Comparison of ENCODE assay signal across 10 cellular contexts in genomic region chr19:16446108-16447014, GRCh38. TPM values are rescaled to one million over a fixed set of nuclear protein-coding genes. Genes with fewer than 3 reads are reported as not detected.
DNase-seq lines count a peak whose midpoint lies in the region; ATAC-seq and TF ChIP-seq lines count a peak whose summit lies in the region.
"Had no signal": no experiment of that assay in that cellular context is flagged by ENCODE, and none has a peak within 500 bp of the region (broad histone marks: within the 10 kb centered on the region; RNA-seq: fewer than 3 reads in every experiment).

No MANE protein-coding gene starts in this region.

- H3K9me3 Mint-ChIP-seq in CD4-positive, CD25-positive, alpha-beta regulatory T cell = peaks cover 0 to 3% (median 0%) of the 10 kb centered on the region in 7 donors
- no peaks in the 10 kb centered on the region for H3K9me3 Mint-ChIP-seq in activated T-helper 17 cell treated with anti-CD3 and anti-CD28 coated beads, Interleukin-2, amount 50 U/mL, for 72 hours

- peaks cover 11% of the 10 kb centered on the region for H3K36me3 Mint-ChIP-seq in CD4-positive, CD25-positive, alpha-beta regulatory T cell
- peaks cover 51% of the 10 kb centered on the region for H3K36me3 Mint-ChIP-seq in activated T-helper 17 cell treated with anti-CD3 and anti-CD28 coated beads, Interleukin-2, amount 50 U/mL, for 72 hours (ENCODE audit: low read depth)

- H3K9ac ChIP-seq in liver (ENCODE audit: low read depth in 1 of 2, low read length in 2 of 2) = no peak overlapping the region

- no peak for DNase-seq in CD4-positive, CD25-positive, alpha-beta regulatory T cell
- no peak for DNase-seq in NCI-H1048 (lab: John Stamatoyannopoulos, UW)
- no peak for DNase-seq in DMS 273 (lab: John Stamatoyannopoulos, UW; ENCODE audit: unreplicated experiment)
- no peak for DNase-seq in hippocampal formation (lab: John Stamatoyannopoulos, UW)
- DNase-seq in NCI-H2171 (lab: John Stamatoyannopoulos, UW) = no peak
- DNase-seq: DND-41; effector memory CD4-positive, alpha-beta T cell had no signal

- peaks cover 12% of the 10 kb centered on the region for H3K4me1 ChIP-seq in CD4-positive, CD25-positive, alpha-beta regulatory T cell (ENCODE audit: control insufficient read depth, insufficient read depth, low read length, poor library complexity, severe bottlenecking)
- peaks cover 4 to 27% (median 12%) of the 10 kb centered on the region in 4 donors for H3K4me1 ChIP-seq in liver (ENCODE audit: control insufficient read depth in 4 of 4, insufficient read depth in 4 of 4, low read length in 3 of 4)

- peak overlapping the region in 1 of 4 donors; percentile 76 for H3K4me3 Mint-ChIP-seq in CD4-positive, CD25-positive, alpha-beta regulatory T cell
- H3K4me3 Mint-ChIP-seq in activated T-helper 17 cell treated with anti-CD3 and anti-CD28 coated beads, Interleukin-2, amount 50 U/mL, for 72 hours = peak overlapping the region; percentile 82

- no peak overlapping the region for H3K4me3 ChIP-seq in CD4-positive, CD25-positive, alpha-beta regulatory T cell (ENCODE audit: low read depth, low read length)
- no peak overlapping the region for H3K4me3 ChIP-seq in liver (ENCODE audit: low read depth in 1 of 3, low read length in 3 of 3)

- H3K27ac ChIP-seq in CD4-positive, CD25-positive, alpha-beta regulatory T cell (ENCODE audit: insufficient read depth, low read length, poor library complexity, severe bottlenecking) = no peak overlapping the region
- H3K27ac ChIP-seq in liver (ENCODE audit: low read depth in 1 of 2, low read length in 2 of 2) = peak overlapping the region; percentile 32 to 66

- no peaks in the 10 kb centered on the region for H3K27me3 Mint-ChIP-seq in CD4-positive, CD25-positive, alpha-beta regulatory T cell
- H3K27me3 Mint-ChIP-seq in activated T-helper 17 cell treated with anti-CD3 and anti-CD28 coated beads, Interleukin-2, amount 50 U/mL, for 72 hours = no peaks in the 10 kb centered on the region

- WGBS in liver = 85% methylated on average over 18 of the region's 18 CpGs

- no peaks in the 10 kb centered on the region for H3K9me3 ChIP-seq in CD4-positive, CD25-positive, alpha-beta regulatory T cell (ENCODE audit: control insufficient read depth in 2 of 2, low read length in 2 of 2)
- H3K9me3 ChIP-seq in liver (ENCODE audit: control insufficient read depth in 4 of 4, low read length in 3 of 4) = no peaks in the 10 kb centered on the region

- H3K27me3 ChIP-seq in CD4-positive, CD25-positive, alpha-beta regulatory T cell (ENCODE audit: control insufficient read depth, insufficient read depth, low read length) = no peaks in the 10 kb centered on the region
- H3K27me3 ChIP-seq in liver (ENCODE audit: control insufficient read depth in 4 of 4, insufficient read depth in 4 of 4, low read length in 3 of 4) = no peaks in the 10 kb centered on the region

- peak overlapping the region; percentile 59 to 90 (median 75) for H3K27ac Mint-ChIP-seq in CD4-positive, CD25-positive, alpha-beta regulatory T cell
- H3K27ac Mint-ChIP-seq in activated T-helper 17 cell treated with anti-CD3 and anti-CD28 coated beads, Interleukin-2, amount 50 U/mL, for 72 hours = peak overlapping the region; percentile 98

- TF ChIP-seq CTCF in liver (IDR thresholded peaks at IDR 0.05; ENCODE audit: low read depth, low read length, missing input control) = no peak

- peaks cover 6 to 66% (median 37%) of the 10 kb centered on the region in 4 donors for H3K4me1 Mint-ChIP-seq in CD4-positive, CD25-positive, alpha-beta regulatory T cell
- H3K4me1 Mint-ChIP-seq in activated T-helper 17 cell treated with anti-CD3 and anti-CD28 coated beads, Interleukin-2, amount 50 U/mL, for 72 hours = peaks cover 51% of the 10 kb centered on the region

- no peak for TF ChIP-seq RAD21 in liver (IDR thresholded peaks at IDR 0.05)

- ATAC-seq in CD4-positive, CD25-positive, alpha-beta regulatory T cell (ENCODE audit: low read depth in 2 of 2) = no peak
- ATAC-seq in GM21390 (IDR thresholded peaks at IDR 0.05; ENCODE audit: unreplicated experiment) = peak; percentile 33
- no peak for ATAC-seq in activated T-helper 17 cell treated with anti-CD3 and anti-CD28 coated beads, Interleukin-2, amount 50 U/mL, for 72 hours (replicated peaks)

- peaks cover 6% of the 10 kb centered on the region for H3K36me3 ChIP-seq in CD4-positive, CD25-positive, alpha-beta regulatory T cell (ENCODE audit: control insufficient read depth, insufficient read depth, low read length)
- no peaks in the 10 kb centered on the region for H3K36me3 ChIP-seq in liver (ENCODE audit: control insufficient read depth in 4 of 4, insufficient read depth in 3 of 4, low read depth in 1 of 4, low read length in 3 of 4)

TF ChIP-seq in liver, 16 proteins besides CTCF, POLR2A, EP300 and RAD21:
- no peak for TF ChIP-seq REST (IDR thresholded peaks at IDR 0.05)
- no peak for TF ChIP-seq HNF4A (conservative IDR thresholded peaks at IDR 0.05)
- no peak for TF ChIP-seq RXRA (IDR thresholded peaks at IDR 0.05)
- peak; percentile 78 for TF ChIP-seq NR2F2 (IDR thresholded peaks at IDR 0.05)
- no peak for TF ChIP-seq GABPA (IDR thresholded peaks at IDR 0.05 in 1 of 2, conservative IDR thresholded peaks at IDR 0.05 in 1 of 2)
- TF ChIP-seq ZBTB33 (IDR thresholded peaks at IDR 0.05) = peak; percentile 13
- TF ChIP-seq SP1 (IDR thresholded peaks at IDR 0.05) = no peak
- no peak for TF ChIP-seq TAF1 (conservative IDR thresholded peaks at IDR 0.05)

RNA-seq across cellular contexts. Expression of gene EPS15L1, which starts 25.4 kb away (rescaled TPM):
- 47.8 TPM for total RNA-seq in CD4-positive, CD25-positive, alpha-beta regulatory T cell
- 1 to 10 TPM; 8.5 to 9.1 (median 8.8) TPM for polyA plus RNA-seq in CD4-positive, CD25-positive, alpha-beta regulatory T cell
- total RNA-seq in activated T-helper 17 cell treated with anti-CD3 and anti-CD28 coated beads, Interleukin-2, amount 50 U/mL, for 72 hours = 10 to 100 TPM; 35.6 to 45.0 TPM
- 10 to 100 TPM in 1 of 2 donors, 1 to 10 TPM in 1; 8.4 to 14.0 TPM for total RNA-seq in liver
- 10 to 100 TPM in 1 of 2 donors, 1 to 10 TPM in 1; 5.3 to 10.2 TPM for polyA plus RNA-seq in liver

RNA-seq across cellular contexts. Expression of gene CALR3, which starts 49.6 kb away (rescaled TPM):
- total RNA-seq in CD4-positive, CD25-positive, alpha-beta regulatory T cell = not detected
- polyA plus RNA-seq in CD4-positive, CD25-positive, alpha-beta regulatory T cell = not detected
- not detected for total RNA-seq in activated T-helper 17 cell treated with anti-CD3 and anti-CD28 coated beads, Interleukin-2, amount 50 U/mL, for 72 hours
- total RNA-seq in liver = under 1 TPM in 1 of 2 donors, not detected in 1; 0.08 TPM
- polyA plus RNA-seq in liver = under 1 TPM in 1 of 2 donors, not detected in 1; 0.05 TPM

RNA-seq across cellular contexts. Expression of gene C19orf44, which starts 49.8 kb away (rescaled TPM):
- total RNA-seq in CD4-positive, CD25-positive, alpha-beta regulatory T cell = 1.9 TPM
- polyA plus RNA-seq in CD4-positive, CD25-positive, alpha-beta regulatory T cell = 1 to 10 TPM in 2 of 4 donors, under 1 TPM in 1, not detected in 1; 0.76 to 1.6 (median 1.5) TPM
- 1 to 10 TPM; 4.0 to 4.2 TPM for total RNA-seq in activated T-helper 17 cell treated with anti-CD3 and anti-CD28 coated beads, Interleukin-2, amount 50 U/mL, for 72 hours
- 1 to 10 TPM in 1 of 2 donors, under 1 TPM in 1; 0.89 to 3.0 TPM for total RNA-seq in liver
- 1 to 10 TPM in 1 of 2 donors, under 1 TPM in 1; 0.94 to 1.7 TPM for polyA plus RNA-seq in liver
